In genomic region chr20:31723282-31724078, GRCh38 we compare ENCODE assay signal across 8 cellular contexts. TPM values are rescaled to one million over a fixed set of nuclear protein-coding genes. Genes with fewer than 3 reads are reported as not detected.
DNase-seq lines count a peak whose midpoint lies in the region; ATAC-seq, FAIRE-seq and TF ChIP-seq lines count a peak whose summit lies in the region.

No MANE protein-coding gene starts in this region.

- peaks cover 12 to 25% of the 10 kb centered on the region in 2 experiments for H3K36me3 ChIP-seq in keratinocyte (ENCODE audit: control insufficient read depth in 2 of 2, extremely low read depth in 1 of 2, insufficient read depth in 2 of 2, low read length in 2 of 2)

- peak overlapping the region; percentile 98 for H3K4me2 ChIP-seq in keratinocyte (ENCODE audit: control insufficient read depth, extremely low read depth, insufficient read depth, low read depth, low read length)

- in situ Hi-C loops in GM18951 (cut with MboI; ENCODE audit: low sequenced_read_pairs, unreplicated experiment): loop anchor here (10.0 kb wide), 1 partner anchor 169 kb away; no protein-coding TSS in a partner anchor

- H3K4me3 Mint-ChIP-seq in activated B cell treated with CpG ODN at 0.5 μM for 24 hours: peak overlapping the region; percentile 95

- peaks cover 47% of the 10 kb centered on the region for H3K79me2 ChIP-seq in keratinocyte (ENCODE audit: control insufficient read depth, insufficient read depth, low read length)

- no peaks in the 10 kb centered on the region for H3K27me3 ChIP-seq in keratinocyte (ENCODE audit: control insufficient read depth, extremely low read depth, insufficient read depth, low read length)

- FAIRE-seq in keratinocyte (lab: Jason Lieb, UNC): no peak

- peak; percentile 90 for ATAC-seq in HG03175 (IDR thresholded peaks at IDR 0.05; ENCODE audit: unreplicated experiment)
- peak; percentile 95 for ATAC-seq in activated B cell treated with CpG ODN at 0.5 μM for 24 hours (ENCODE audit: low read depth)

- H3K9ac ChIP-seq in keratinocyte (ENCODE audit: control insufficient read depth, extremely low read depth, insufficient read depth, low read length): peak overlapping the region; percentile 99

- peak overlapping the region; percentile 96 for H3K27ac Mint-ChIP-seq in activated B cell treated with CpG ODN at 0.5 μM for 24 hours

- H3K27me3 Mint-ChIP-seq in activated B cell treated with CpG ODN at 0.5 μM for 24 hours: no peaks in the 10 kb centered on the region

- POLR2A ChIA-PET in activated B cell treated with CpG ODN at 0.5 μM for 24 hours (lab: Charles Lee): interaction anchor here (0.6 to 4.6 kb wide), 14 partner anchors 15 to 386 kb away, joined by 3 to 132 read pairs (median 6); partner anchors contain the start of gene TM9SF4

- H3K4me1 Mint-ChIP-seq in activated B cell treated with CpG ODN at 0.5 μM for 24 hours: peaks cover 43% of the 10 kb centered on the region

- no peaks in the 10 kb centered on the region for H3K9me3 Mint-ChIP-seq in activated B cell treated with CpG ODN at 0.5 μM for 24 hours

- CTCF ChIA-PET in activated B cell treated with CpG ODN at 0.5 μM for 24 hours (lab: Charles Lee): interaction anchor here (0.6 to 4.9 kb wide), 30 partner anchors 10 to 1019 kb away, joined by 3 to 239 read pairs (median 6); partner anchors contain the start of genes PDRG1 and TPX2

- peak overlapping the region; percentile 64 for H2AFZ ChIP-seq in keratinocyte (ENCODE audit: control insufficient read depth, low read length)

- H3K27ac ChIP-seq in caudate nucleus (ENCODE audit: low read depth, low read length) (peak overlapping the region; percentile 100), keratinocyte (ENCODE audit: control insufficient read depth, insufficient read depth, low read length) (peak overlapping the region; percentile 98)

- peak; percentile 66 for TF ChIP-seq POLR2A in GM18951 (IDR thresholded peaks at IDR 0.05; ENCODE audit: extremely low read depth, insufficient read depth, insufficient read length)

- no peaks in the 10 kb centered on the region for H3K9me3 ChIP-seq in keratinocyte (ENCODE audit: control insufficient read depth, low read depth, low read length)

- H3K4me1 ChIP-seq in keratinocyte (ENCODE audit: control insufficient read depth, extremely low read depth, insufficient read depth, low read length): peaks cover 18% of the 10 kb centered on the region

- dilution Hi-C loops in keratinocyte (cut with MboI; ENCODE audit: extremely low pct_ligation_motif_present, low sequenced_read_pairs): no loop called here

- intact Hi-C loops in activated B cell treated with CpG ODN at 0.5 μM for 24 hours (cut with micrococcal nuclease): loop anchor here (1.0 to 5.0 kb wide), 11 partner anchors 16 to 634 kb away; partner anchors contain the start of genes ASXL1, HM13, ID1 and PLAGL2

- TF ChIP-seq CTCF in activated B cell treated with CpG ODN at 0.5 μM for 24 hours (IDR thresholded peaks at IDR 0.05) (peak; percentile 61), keratinocyte (optimal IDR thresholded peaks at IDR 0.05 in 1 of 3, IDR thresholded peaks at IDR 0.05 in 1 of 3, conservative IDR thresholded peaks at IDR 0.05 in 1 of 3; ENCODE audit: extremely low read depth in 1 of 3, insufficient read depth in 2 of 3, low read length in 3 of 3) (peak; percentile 83 to 95 (median 92))

- no peaks in the 10 kb centered on the region for H3K9me1 ChIP-seq in keratinocyte (ENCODE audit: control insufficient read depth, extremely low read depth, insufficient read depth, low read length)

- H4K20me1 ChIP-seq in keratinocyte (ENCODE audit: control insufficient read depth, extremely low read depth, insufficient read depth, low read length): no peaks in the 10 kb centered on the region

- peaks cover 39% of the 10 kb centered on the region for H3K36me3 Mint-ChIP-seq in activated B cell treated with CpG ODN at 0.5 μM for 24 hours (ENCODE audit: low read depth)

- peak overlapping the region; percentile 79 to 97 (median 83) for H3K4me3 ChIP-seq in keratinocyte (ENCODE audit: control insufficient read depth in 2 of 3, extremely low read depth in 1 of 3, insufficient read depth in 2 of 3, low read depth in 1 of 3, low read length in 3 of 3)

- DNase-seq in AG20443 (ENCODE audit: low spot score) (peak; percentile 97), NCI-H2227 (lab: John Stamatoyannopoulos, UW; ENCODE audit: unreplicated experiment) (peak; percentile 99), activated B cell treated with CpG ODN at 0.5 μM for 24 hours (peak; percentile 99), caudate nucleus (lab: John Stamatoyannopoulos, UW) (peak; percentile 81 to 100 (median 98)), keratinocyte (ENCODE audit: low read depth, low spot score) (peak; percentile 89)
- DNase-seq in stimulated activated CD4-positive, alpha-beta T cell treated with anti-CD3 and anti-CD28 coated beads, Interleukin-12 subunit alpha, Interleukin-12 subunit beta, amount 100 ng/mL, for 48 hours (ENCODE audit: low read depth in 2 of 3, low spot score in 1 of 3): peak; percentile 94 to 98 (median 95)

RNA-seq across cellular contexts. Expression of gene BCL2L1, which starts 0.8 kb away (rescaled TPM):
- 53.4 and 60.4 TPM in 2 replicates for total RNA-seq in activated B cell treated with CpG ODN at 0.5 μM for 24 hours
- polyA plus RNA-seq in keratinocyte: 90.0 to 142 TPM (median 109 TPM) in 3 replicates
- polyA plus RNA-seq in keratinocyte (2011; ENCODE audit: low read depth): 197 TPM
- 118 and 127 TPM in 2 replicates for polyA plus RNA-seq in keratinocyte (2011; cell fraction: cytosol; rRNA removed)
- polyA plus RNA-seq in keratinocyte (2011; cell fraction: nucleus; rRNA removed): 135 and 145 TPM in 2 replicates
- polyA plus RNA-seq in keratinocyte (2012; ENCODE audit: low replicate concordance): 123 and 151 TPM in 2 replicates
- polyA minus RNA-seq in keratinocyte: 66.2 to 107 TPM (median 79.9 TPM) in 3 replicates
- 90.0 TPM for polyA minus RNA-seq in keratinocyte (2011; cell fraction: cytosol; rRNA and poly(A)+ RNA removed)
- 68.3 and 89.0 TPM in 2 replicates for polyA minus RNA-seq in keratinocyte (2011; cell fraction: nucleus; rRNA and poly(A)+ RNA removed)

RNA-seq across cellular contexts. Expression of gene TPX2, which starts 15.6 kb away (rescaled TPM):
- 2.2 and 2.8 TPM in 2 replicates for total RNA-seq in activated B cell treated with CpG ODN at 0.5 μM for 24 hours
- polyA plus RNA-seq in keratinocyte: 7.1 to 32.5 TPM (median 31.5 TPM) in 3 replicates
- 1.6 TPM for polyA plus RNA-seq in keratinocyte (2011; ENCODE audit: low read depth)
- polyA plus RNA-seq in keratinocyte (2011; cell fraction: cytosol; rRNA removed): 10.2 and 15.7 TPM in 2 replicates
- polyA plus RNA-seq in keratinocyte (2011; cell fraction: nucleus; rRNA removed): 12.1 and 13.8 TPM in 2 replicates
- polyA plus RNA-seq in keratinocyte (2012; ENCODE audit: low replicate concordance): 1.7 and 36.0 TPM in 2 replicates
- polyA minus RNA-seq in keratinocyte: 6.0 to 27.2 TPM (median 17.3 TPM) in 3 replicates
- 8.2 TPM for polyA minus RNA-seq in keratinocyte (2011; cell fraction: cytosol; rRNA and poly(A)+ RNA removed)
- 5.5 and 10.5 TPM in 2 replicates for polyA minus RNA-seq in keratinocyte (2011; cell fraction: nucleus; rRNA and poly(A)+ RNA removed)

Comparison
In these comparisons a context has a peak if more than half of its experiments do, and no peak if none do; other contexts are left out.
1. Peak in every context shown above with its lines: DNase-seq, ATAC-seq, H3K4me3 ChIP-seq and H3K27ac ChIP-seq.